ENCODE assay signal across 10 cellular contexts in the genomic region with DNA sequence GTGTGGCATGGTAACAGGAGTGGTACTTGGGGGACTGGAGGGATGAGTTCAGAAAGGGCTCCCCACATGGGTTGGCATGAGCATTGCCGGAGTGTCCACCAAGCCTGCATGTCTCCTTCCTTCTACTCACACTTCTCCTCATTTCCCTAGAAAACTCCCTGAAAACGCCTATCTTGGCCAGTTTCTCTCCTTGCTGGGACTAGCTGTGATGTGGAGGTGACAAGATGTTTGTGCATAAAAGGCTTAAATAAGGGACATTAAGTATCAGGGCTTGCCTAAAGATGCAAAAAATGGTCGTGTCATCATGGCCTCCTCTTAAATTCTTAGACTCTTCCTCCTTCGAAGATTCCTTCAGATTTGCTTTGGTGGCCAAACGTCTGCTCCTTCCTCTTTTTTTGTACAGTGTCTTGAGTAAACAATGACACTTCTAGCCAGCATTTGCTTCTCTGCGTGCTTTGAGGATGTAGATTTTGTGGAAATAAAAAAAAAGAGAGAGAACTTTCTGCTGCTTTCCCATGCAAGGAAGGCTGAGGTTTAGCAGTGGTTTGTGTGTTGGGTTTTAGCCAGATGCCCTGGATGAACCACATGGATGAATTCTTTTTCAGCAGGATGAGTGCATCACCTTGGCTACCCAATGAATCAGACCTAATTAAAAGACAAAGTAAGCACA.
DNase-seq lines count a peak whose midpoint lies in the region; ATAC-seq lines count a peak whose summit lies in the region.
"Had no signal": no experiment of that assay in that cellular context is flagged by ENCODE, and none has a peak within 500 bp of the region (broad histone marks: within the 10 kb centered on the region; RNA-seq: fewer than 3 reads in every experiment).

No MANE protein-coding gene starts in this region.

- H3K4me1 ChIP-seq in SJSA1 (replicated peaks): peaks cover 82% of the 10 kb centered on the region

- H3K36me3 Mint-ChIP-seq in activated CD4-positive, alpha-beta T cell treated with anti-CD3 and anti-CD28 coated beads, Interleukin-2, amount 10 ng/mL, durations not matched to agents 24 days and 14 days (ENCODE audit: low read depth): no peaks in the 10 kb centered on the region

- intact Hi-C loops in activated CD4-positive, alpha-beta T cell treated with anti-CD3 and anti-CD28 coated beads, Interleukin-2, amount 10 ng/mL, durations not matched to agents 24 days and 14 days (cut with micrococcal nuclease): no loop called here

- peak overlapping the region; percentile 59 for H3K27ac Mint-ChIP-seq in activated CD4-positive, alpha-beta T cell treated with anti-CD3 and anti-CD28 coated beads, Interleukin-2, amount 10 ng/mL, durations not matched to agents 24 days and 14 days
- H3K27ac Mint-ChIP-seq: activated CD4-positive, alpha-beta T cell treated with anti-CD3 and anti-CD28 coated beads, Interleukin-2, amount 10 ng/mL, durations not matched to agents 7 days and 5 days had no signal

- H3K4me3 ChIP-seq in SJSA1: no peak overlapping the region
- H3K4me3 ChIP-seq: pancreas had no signal

- no peaks in the 10 kb centered on the region for H3K36me3 ChIP-seq in SJSA1
- H3K36me3 ChIP-seq: pancreas had no signal

- no peaks in the 10 kb centered on the region for H3K27me3 Mint-ChIP-seq in activated CD4-positive, alpha-beta T cell treated with anti-CD3 and anti-CD28 coated beads, Interleukin-2, amount 10 ng/mL, durations not matched to agents 24 days and 14 days
- H3K27me3 Mint-ChIP-seq: activated CD4-positive, alpha-beta T cell treated with anti-CD3 and anti-CD28 coated beads, Interleukin-2, amount 10 ng/mL, durations not matched to agents 7 days and 5 days had no signal

- no peak overlapping the region for H3K4me3 Mint-ChIP-seq in activated CD4-positive, alpha-beta T cell treated with anti-CD3 and anti-CD28 coated beads, Interleukin-2, amount 10 ng/mL, durations not matched to agents 24 days and 14 days
- H3K4me3 Mint-ChIP-seq: activated CD4-positive, alpha-beta T cell treated with anti-CD3 and anti-CD28 coated beads, Interleukin-2, amount 10 ng/mL, durations not matched to agents 7 days and 5 days had no signal

- H3K4me1 Mint-ChIP-seq in activated CD4-positive, alpha-beta T cell treated with anti-CD3 and anti-CD28 coated beads, Interleukin-2, amount 10 ng/mL, durations not matched to agents 24 days and 14 days: peaks cover 80% of the 10 kb centered on the region

- no peaks in the 10 kb centered on the region for H3K9me3 ChIP-seq in SJSA1 (replicated peaks)
- H3K9me3 ChIP-seq: pancreas had no signal

- peaks cover 4% of the 10 kb centered on the region for H3K9me3 Mint-ChIP-seq in activated CD4-positive, alpha-beta T cell treated with anti-CD3 and anti-CD28 coated beads, Interleukin-2, amount 10 ng/mL, durations not matched to agents 24 days and 14 days
- H3K9me3 Mint-ChIP-seq: activated CD4-positive, alpha-beta T cell treated with anti-CD3 and anti-CD28 coated beads, Interleukin-2, amount 10 ng/mL, durations not matched to agents 7 days and 5 days had no signal

- peak overlapping the region; percentile 72 for H3K27ac ChIP-seq in SJSA1

- H3K27me3 ChIP-seq in SJSA1 (replicated peaks): no peaks in the 10 kb centered on the region
- H3K27me3 ChIP-seq: pancreas had no signal

- no peak for DNase-seq in activated CD4-positive, alpha-beta T cell treated with anti-CD3 and anti-CD28 coated beads, Interleukin-2, amount 10 ng/mL, durations not matched to agents 24 days and 14 days
- DNase-seq in activated CD4-positive, alpha-beta T cell treated with anti-CD3 and anti-CD28 coated beads for 1 hour: no peak
- DNase-seq in SJSA1 (ENCODE audit: low read depth in 1 of 2, low spot score in 2 of 2) (peak; percentile 75 to 90), glomerular visceral epithelial cell (ENCODE audit: extremely low spot score) (peak; percentile 91), superior temporal gyrus (ENCODE audit: extremely low spot score) (peak; percentile 40), NCI-H1694 (lab: John Stamatoyannopoulos, UW) (no peak)
- DNase-seq: activated CD4-positive, alpha-beta T cell treated with anti-CD3 and anti-CD28 coated beads, Interleukin-2, amount 10 ng/mL, durations not matched to agents 7 days and 5 days; pancreas had no signal

- ATAC-seq in HG02678 (IDR thresholded peaks at IDR 0.05; ENCODE audit: unreplicated experiment) (no peak), HG02763 (IDR thresholded peaks at IDR 0.05; ENCODE audit: unreplicated experiment) (no peak)

Comparison
In these comparisons a context has a peak if more than half of its experiments do, and no peak if none do; other contexts are left out.
1. DNase-seq: peak in SJSA1 (2 of 2), glomerular visceral epithelial cell (single experiment) and superior temporal gyrus (single experiment); none in activated CD4-positive, alpha-beta T cell treated with anti-CD3 and anti-CD28 coated beads, Interleukin-2, amount 10 ng/mL, durations not matched to agents 24 days and 14 days (single experiment), activated CD4-positive, alpha-beta T cell treated with anti-CD3 and anti-CD28 coated beads for 1 hour (single experiment) and NCI-H1694 (single experiment).